ENCODE assay signal across 9 cellular contexts in the genomic region with DNA sequence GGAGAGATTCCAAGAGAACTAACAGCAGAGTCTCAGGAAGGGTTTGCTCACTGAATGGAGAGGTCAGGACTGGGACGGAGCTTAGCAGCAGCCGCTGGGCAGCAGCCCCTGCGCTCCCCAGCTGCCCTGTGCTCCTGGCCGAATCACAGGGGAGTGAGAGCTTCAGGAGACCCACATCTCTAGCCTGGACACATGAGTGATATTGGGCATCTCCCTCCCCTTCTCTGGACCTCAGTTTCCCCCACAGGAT. TPM values are rescaled to one million over a fixed set of nuclear protein-coding genes. Genes with fewer than 3 reads are reported as not detected.
DNase-seq lines count a peak whose midpoint lies in the region; ATAC-seq and TF ChIP-seq lines count a peak whose summit lies in the region.
"Had no signal": no experiment of that assay in that cellular context is flagged by ENCODE, and none has a peak within 500 bp of the region (broad histone marks: within the 10 kb centered on the region; RNA-seq: fewer than 3 reads in every experiment).

No MANE protein-coding gene starts in this region.

- no peaks in the 10 kb centered on the region for H3K36me3 Mint-ChIP-seq in CD8-positive, alpha-beta T cell
- no peaks in the 10 kb centered on the region for H3K36me3 Mint-ChIP-seq in T-helper 17 cell (ENCODE audit: low read depth)

- TF ChIP-seq CTCF in CD8-positive, alpha-beta T cell (IDR thresholded peaks at IDR 0.05): no peak
- TF ChIP-seq CTCF in fibroblast of the aortic adventitia (IDR thresholded peaks at IDR 0.05; ENCODE audit: insufficient read depth, low read length) (no peak), parathyroid adenoma (IDR thresholded peaks at IDR 0.05) (no peak), adrenal gland (IDR thresholded peaks at IDR 0.05) (no peak)

- TF ChIP-seq POLR2A in adrenal gland (IDR thresholded peaks at IDR 0.05): no peak

- H2AFZ ChIP-seq in parathyroid adenoma: peak overlapping the region; percentile 84

- no peaks in the 10 kb centered on the region for H3K36me3 ChIP-seq in CD8-positive, alpha-beta T cell (ENCODE audit: insufficient read depth, low read length)
- H3K36me3 ChIP-seq in parathyroid adenoma (ENCODE audit: control insufficient read depth, insufficient read depth, low read length) (no peaks in the 10 kb centered on the region), adrenal gland (replicated peaks in 1 of 2) (no peaks in the 10 kb centered on the region)

- DNase-seq in CD8-positive, alpha-beta T cell: no peak
- no peak for DNase-seq in T-helper 17 cell
- DNase-seq in fibroblast of the aortic adventitia (ENCODE audit: low read depth): no peak
- DNase-seq in kidney glomerular epithelial cell (lab: John Stamatoyannopoulos, UW): no peak
- DNase-seq in NK-92 (lab: John Stamatoyannopoulos, UW; ENCODE audit: unreplicated experiment): no peak
- no peak for DNase-seq in NCI-H2171 (lab: John Stamatoyannopoulos, UW)
- DNase-seq in adrenal gland: no peak
- DNase-seq: SHP77 treated with DMSO at 0.1 percent for 48 hours had no signal

- ATAC-seq in CD8-positive, alpha-beta T cell: no peak
- ATAC-seq in T-helper 17 cell: no peak

- H3K27me3 ChIP-seq in CD8-positive, alpha-beta T cell (ENCODE audit: insufficient read depth, low read length): peaks cover 11% of the 10 kb centered on the region
- H3K27me3 ChIP-seq in parathyroid adenoma (ENCODE audit: control insufficient read depth, insufficient read depth, low read length) (no peaks in the 10 kb centered on the region), adrenal gland (no peaks in the 10 kb centered on the region)

- peak overlapping the region; percentile 34 for H3K4me2 ChIP-seq in parathyroid adenoma (ENCODE audit: low read length)

- H3K9me3 ChIP-seq in CD8-positive, alpha-beta T cell (ENCODE audit: low read length): no peaks in the 10 kb centered on the region
- H3K9me3 ChIP-seq in T-helper 17 cell (ENCODE audit: control insufficient read depth, low read length, poor library complexity, severe bottlenecking) (no peaks in the 10 kb centered on the region), parathyroid adenoma (ENCODE audit: control insufficient read depth, low read length) (no peaks in the 10 kb centered on the region), adrenal gland (replicated peaks in 1 of 3) (no peaks in the 10 kb centered on the region)

- no peaks in the 10 kb centered on the region for H3K9me3 Mint-ChIP-seq in CD8-positive, alpha-beta T cell

- CTCF ChIA-PET in CD8-positive, alpha-beta T cell (lab: Charles Lee): interaction anchor here (0.8 to 1.2 kb wide), 2 partner anchors 10 to 30 kb away, joined by 3 read pairs; no protein-coding TSS in a partner anchor

- H3K27ac Mint-ChIP-seq in CD8-positive, alpha-beta T cell: no peak overlapping the region
- H3K27ac Mint-ChIP-seq in T-helper 17 cell: peak overlapping the region; percentile 24

- H3K79me2 ChIP-seq in parathyroid adenoma: no peaks in the 10 kb centered on the region

- H3K27ac ChIP-seq in CD8-positive, alpha-beta T cell (ENCODE audit: low read depth, low read length): no peak overlapping the region
- H3K27ac ChIP-seq in parathyroid adenoma (no peak overlapping the region), adrenal gland (no peak overlapping the region)

- POLR2A ChIA-PET in CD8-positive, alpha-beta T cell (lab: Charles Lee): no interaction called here

- intact Hi-C loops in CD8-positive, alpha-beta T cell (cut with DNase I, micrococcal nuclease): loop anchor here in 1 of 2 experiments (2.0 kb wide), 1 partner anchor 49 kb away; no protein-coding TSS in a partner anchor
- intact Hi-C loops in adrenal gland (cut with DNase I): no loop called here

- WGBS in adrenal gland, 4 donors: 32 to 77% (median 47%) methylated on average over 3 to 4 of the region's 4 CpGs

- H3K27me3 Mint-ChIP-seq in CD8-positive, alpha-beta T cell (ENCODE audit: low read depth): peaks cover 49% of the 10 kb centered on the region
- H3K27me3 Mint-ChIP-seq in T-helper 17 cell: peaks cover 41% of the 10 kb centered on the region

- H3K4me1 Mint-ChIP-seq in CD8-positive, alpha-beta T cell (ENCODE audit: low read depth): peaks cover 12% of the 10 kb centered on the region
- H3K4me1 Mint-ChIP-seq in T-helper 17 cell: peaks cover 6% of the 10 kb centered on the region

- H3K4me3 ChIP-seq in CD8-positive, alpha-beta T cell (ENCODE audit: low read depth, low read length): no peak overlapping the region
- H3K4me3 ChIP-seq in fibroblast of the aortic adventitia (ENCODE audit: low read depth, low read length) (peak overlapping the region; percentile 61), parathyroid adenoma (ENCODE audit: low read depth, low read length) (peak overlapping the region; percentile 30), adrenal gland (peak overlapping the region in 2 of 4 donors; percentile 39 to 83)

- H3K9ac ChIP-seq in parathyroid adenoma: no peak overlapping the region

- peaks cover 8% of the 10 kb centered on the region for H3K4me1 ChIP-seq in CD8-positive, alpha-beta T cell (ENCODE audit: insufficient read depth, low read length)
- H3K4me1 ChIP-seq in parathyroid adenoma: no peaks in the 10 kb centered on the region
- H3K4me1 ChIP-seq in adrenal gland (replicated peaks in 1 of 2): peaks cover 0 to 12% of the 10 kb centered on the region in 2 donors

- H3K4me3 Mint-ChIP-seq in CD8-positive, alpha-beta T cell: peak overlapping the region; percentile 78
- H3K4me3 Mint-ChIP-seq in T-helper 17 cell: peak overlapping the region; percentile 82

RNA-seq across cellular contexts. Expression of gene MATN3, which starts 0.5 kb away (rescaled TPM):
- not detected for total RNA-seq in CD8-positive, alpha-beta T cell
- not detected for total RNA-seq in T-helper 17 cell
- 0.82 and 1.1 TPM in 2 replicates for total RNA-seq in fibroblast of the aortic adventitia (ENCODE audit: low replicate concordance)
- 1 to 10 TPM in 1 of 8 donors, under 1 TPM in 6, not detected in 1; 0.14 to 1.0 (median 0.72) TPM for total RNA-seq in adrenal gland
- polyA plus RNA-seq in adrenal gland: under 1 TPM; 0.16 to 0.79 (median 0.77) TPM

RNA-seq across cellular contexts. Expression of gene WDR35, which starts 22.1 kb away (rescaled TPM):
- 1 to 10 TPM; 2.4 to 2.9 TPM for total RNA-seq in CD8-positive, alpha-beta T cell
- total RNA-seq in T-helper 17 cell (1 to 10 TPM; 3.5 to 5.6 TPM), fibroblast of the aortic adventitia (ENCODE audit: low replicate concordance) (21.0 and 22.1 TPM in 2 replicates), adrenal gland (10 to 100 TPM in 4 of 8 donors, 1 to 10 TPM in 4; 5.0 to 14.4 (median 9.9) TPM)
- 10 to 100 TPM in 1 of 3 donors, 1 to 10 TPM in 2; 3.7 to 12.1 (median 5.4) TPM for polyA plus RNA-seq in adrenal gland

RNA-seq across cellular contexts. Expression of gene LAPTM4A, which starts 39.5 kb away (rescaled TPM):
- 10 to 100 TPM; 92.4 to 98.8 TPM for total RNA-seq in CD8-positive, alpha-beta T cell
- total RNA-seq in T-helper 17 cell (10 to 100 TPM; 44.3 to 46.0 TPM), fibroblast of the aortic adventitia (ENCODE audit: low replicate concordance) (90.2 and 251 TPM in 2 replicates), adrenal gland (100 to 1,000 TPM; 196 to 356 (median 233) TPM)
- polyA plus RNA-seq in adrenal gland: 100 to 1,000 TPM in 1 of 3 donors, 10 to 100 TPM in 2; 58.8 to 684 (median 96.4) TPM
